ENCODE assay signal across 28 cellular contexts in genomic region chr1:204062106-204062505, GRCh38.
"Had no signal": no experiment of that assay in that cellular context is flagged by ENCODE, and none has a peak within 500 bp of the region (broad histone marks: within the 10 kb centered on the region; RNA-seq: fewer than 3 reads in every experiment).

No MANE protein-coding gene starts in this region.

- ATAC-seq: effector memory CD8-positive, alpha-beta T cell; esophagus mucosa; gastrocnemius medialis; heart right ventricle; left cardiac atrium; left lung; left ventricle myocardium superior; lower lobe of right lung; mucosa of descending colon; naive thymus-derived CD8-positive, alpha-beta T cell had no signal

- H3K4me3 ChIP-seq: esophagus squamous epithelium, gastrocnemius medialis, heart right ventricle, left lung, lower lobe of right lung, mucosa of descending colon had no signal

- DNase-seq: cortex of kidney; effector CD8-positive, alpha-beta T cell; effector memory CD8-positive, alpha-beta T cell; endodermal cell; erythroblast; esophagus squamous epithelium; foreskin fibroblast; foreskin melanocyte; gastrocnemius medialis; glutamatergic neuron; head of caudate nucleus; heart right ventricle; hippocampal formation; left cardiac atrium; left lung; left ventricle myocardium superior; lower lobe of right lung; mesenchymal stem cell; mucosa of descending colon; naive B cell; naive thymus-derived CD8-positive, alpha-beta T cell had no signal

- H3K36me3 Mint-ChIP-seq: mesothelial cell of epicardium; naive B cell; naive thymus-derived CD8-positive, alpha-beta T cell had no signal

- H3K27me3 ChIP-seq: esophagus squamous epithelium, gastrocnemius medialis, heart right ventricle, left lung had no signal

- H3K27ac ChIP-seq: epithelial cell of prostate, esophagus squamous epithelium, gastrocnemius medialis, heart right ventricle, left lung, lower lobe of right lung had no signal

- H3K36me3 ChIP-seq: esophagus squamous epithelium, gastrocnemius medialis, heart right ventricle, left lung, lower lobe of right lung had no signal

- H3K4me1 ChIP-seq: gastrocnemius medialis, left lung, lower lobe of right lung had no signal

- H3K4me3 Mint-ChIP-seq: dendritic cell treated with granulocyte-macrophage colony-stimulating factor and Interleukin-4, amounts not matched to agents 40 ng/mL and 50 ng/mL, for 4 days; effector memory CD8-positive, alpha-beta T cell; endodermal cell; mesothelial cell of epicardium; naive B cell; naive thymus-derived CD8-positive, alpha-beta T cell had no signal

- FAIRE-seq: endometrium, islet of Langerhans, keratinocyte had no signal

- H3K27me3 Mint-ChIP-seq: effector memory CD8-positive, alpha-beta T cell; naive thymus-derived CD8-positive, alpha-beta T cell had no signal

- H3K9me3 Mint-ChIP-seq: dendritic cell treated with granulocyte-macrophage colony-stimulating factor and Interleukin-4, amounts not matched to agents 40 ng/mL and 50 ng/mL, for 4 days; effector memory CD8-positive, alpha-beta T cell; endodermal cell; mesothelial cell of epicardium; naive B cell; naive thymus-derived CD8-positive, alpha-beta T cell had no signal

- H3K9me3 ChIP-seq: esophagus squamous epithelium, gastrocnemius medialis, heart right ventricle, left lung, lower lobe of right lung, mucosa of descending colon had no signal

- H3K27ac Mint-ChIP-seq: dendritic cell treated with granulocyte-macrophage colony-stimulating factor and Interleukin-4, amounts not matched to agents 40 ng/mL and 50 ng/mL, for 4 days; effector memory CD8-positive, alpha-beta T cell; endodermal cell; mesothelial cell of epicardium had no signal
